Comparison of ENCODE assay signal across 21 cellular contexts in genomic region chr11:116373107-116373506, GRCh38.
DNase-seq lines count a peak whose midpoint lies in the region; ATAC-seq, FAIRE-seq and TF ChIP-seq lines count a peak whose summit lies in the region.
"Had no signal": no experiment of that assay in that cellular context is flagged by ENCODE, and none has a peak within 500 bp of the region (broad histone marks: within the 10 kb centered on the region; RNA-seq: fewer than 3 reads in every experiment).

No MANE protein-coding gene starts in this region.

- no peaks in the 10 kb centered on the region for H3K36me3 ChIP-seq in small intestine (ENCODE audit: control insufficient read depth in 2 of 2, insufficient read depth in 2 of 2, low read length in 2 of 2)
- H3K36me3 ChIP-seq in lower lobe of right lung = no peaks in the 10 kb centered on the region
- H3K36me3 ChIP-seq: left ventricle myocardium inferior, right lobe of liver, tibial nerve had no signal

- no peak overlapping the region for H3K27ac ChIP-seq in small intestine (ENCODE audit: low read depth in 1 of 2, low read length in 1 of 2)
- H3K27ac ChIP-seq in lower lobe of right lung = no peak overlapping the region
- H3K27ac ChIP-seq: foreskin keratinocyte, hepatocyte, left ventricle myocardium inferior, parathyroid adenoma, right lobe of liver, SK-N-MC, tibial nerve had no signal

- intact Hi-C loops in lower lobe of right lung (cut with DNase I) = no loop called here

- ATAC-seq in lower lobe of right lung = no peak
- ATAC-seq in GM21717 (IDR thresholded peaks at IDR 0.05; ENCODE audit: unreplicated experiment) = no peak
- ATAC-seq: natural killer cell, right lobe of liver had no signal

- H3K27me3 ChIP-seq in small intestine (ENCODE audit: control insufficient read depth in 2 of 2, insufficient read depth in 2 of 2, low read length in 2 of 2) (no peaks in the 10 kb centered on the region), lower lobe of right lung (ENCODE audit: low read depth) (no peaks in the 10 kb centered on the region)
- H3K27me3 ChIP-seq: foreskin keratinocyte, hepatocyte, right lobe of liver, tibial nerve had no signal

- H3K4me1 ChIP-seq in small intestine (ENCODE audit: control insufficient read depth in 2 of 2, insufficient read depth in 1 of 2, low read depth in 1 of 2, low read length in 1 of 2) (no peaks in the 10 kb centered on the region), lower lobe of right lung (no peaks in the 10 kb centered on the region)
- H3K4me1 ChIP-seq: left ventricle myocardium inferior, parathyroid adenoma, right lobe of liver, tibial nerve had no signal

- DNase-seq in D341Med (ENCODE audit: low spot score) (peak; percentile 76), NCI-H146 treated with DMSO at 0.1 percent for 48 hours (lab: John Stamatoyannopoulos, UW; ENCODE audit: unreplicated experiment) (peak; percentile 94), NCI-H82 (lab: John Stamatoyannopoulos, UW) (peak; percentile 99), inferior parietal cortex (ENCODE audit: extremely low spot score) (peak; percentile 24), small intestine (no peak), lower lobe of right lung (no peak), NOMO-1 treated with DMSO at 0.1 percent for 48 hours (lab: John Stamatoyannopoulos, UW; ENCODE audit: unreplicated experiment) (no peak)
- DNase-seq: activated gamma-delta T cell; effector CD4-positive, alpha-beta T cell; foreskin keratinocyte; immature natural killer cell; left ventricle myocardium inferior; natural killer cell; NCI-H1694; NCI-H446 treated with DMSO at 0.1 percent for 48 hours; right lobe of liver had no signal

- no peak for TF ChIP-seq CTCF in lower lobe of right lung (IDR thresholded peaks at IDR 0.05)

- H3K9me3 ChIP-seq in small intestine (ENCODE audit: control insufficient read depth, low read depth) (no peaks in the 10 kb centered on the region), lower lobe of right lung (no peaks in the 10 kb centered on the region)
- H3K9me3 ChIP-seq: left ventricle myocardium inferior, right lobe of liver, tibial nerve had no signal

- FAIRE-seq in small intestine (lab: Jason Lieb, UNC) = no peak

- WGBS in small intestine, 3 donors = 67 to 72% (median 68%) methylated on average over 4 of the region's 4 CpGs

- H3K4me3 ChIP-seq in small intestine (ENCODE audit: low read depth in 1 of 2, low read length in 2 of 2) = no peak overlapping the region
- no peak overlapping the region for H3K4me3 ChIP-seq in lower lobe of right lung
- H3K4me3 ChIP-seq: hepatocyte, left ventricle myocardium inferior, right lobe of liver, SK-N-MC, tibial nerve had no signal

Comparison
In these comparisons a context has a peak if more than half of its experiments do, and no peak if none do; other contexts are left out.
1. DNase-seq: peak in D341Med (single experiment), NCI-H146 treated with DMSO at 0.1 percent for 48 hours (single experiment), NCI-H82 (single experiment) and inferior parietal cortex (single experiment); none in small intestine (single experiment), lower lobe of right lung (single experiment) and NOMO-1 treated with DMSO at 0.1 percent for 48 hours (single experiment).